Comparison of ENCODE assay signal across 14 cellular contexts in the genomic region with DNA sequence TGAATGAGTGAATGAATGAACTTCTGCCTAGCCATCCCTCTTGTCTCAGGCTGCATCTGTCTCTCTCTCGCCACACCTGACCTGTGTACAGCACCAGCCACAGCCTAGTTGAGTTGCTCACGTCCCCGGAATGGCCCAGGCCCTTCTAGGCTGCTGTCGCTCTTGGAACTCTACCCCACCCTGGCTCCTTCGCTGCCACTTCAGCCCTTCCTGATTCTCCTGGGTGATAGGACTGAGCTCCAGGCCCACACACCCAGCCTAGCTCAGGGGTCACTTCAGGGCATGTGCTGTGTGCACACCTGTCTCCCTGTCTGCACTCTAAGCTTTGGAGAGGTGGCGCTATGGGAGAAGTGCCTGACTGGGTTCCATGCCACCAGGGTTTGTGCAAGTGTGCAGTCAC.
DNase-seq lines count a peak whose midpoint lies in the region; ATAC-seq lines count a peak whose summit lies in the region.
"Had no signal": no experiment of that assay in that cellular context is flagged by ENCODE, and none has a peak within 500 bp of the region (broad histone marks: within the 10 kb centered on the region; RNA-seq: fewer than 3 reads in every experiment).

No MANE protein-coding gene starts in this region.

- no peak overlapping the region for H3K4me3 Mint-ChIP-seq in stimulated activated naive CD8-positive, alpha-beta T cell treated with anti-CD3 and anti-CD28 coated beads, Interleukin-15, amount 100 ng/mL, for 72 hours
- H3K4me3 Mint-ChIP-seq: CD8-positive, alpha-beta T cell had no signal

- DNase-seq in stimulated activated naive CD8-positive, alpha-beta T cell treated with anti-CD3 and anti-CD28 coated beads, Interleukin-15, amount 100 ng/mL, for 72 hours, result no peak
- no peak for DNase-seq in stimulated activated naive CD8-positive, alpha-beta T cell treated with anti-CD3 and anti-CD28 coated beads, Interleukin-15, Interleukin-2, amounts not matched to agents 100 U/mL and 50 U/mL, for 24 hours
- DNase-seq in NCI-H510A (lab: John Stamatoyannopoulos, UW) (peak; percentile 83), left colon (no peak), SK-N-DZ (ENCODE audit: low spot score) (no peak), NCI-H526 treated with DMSO at 0.1 percent for 48 hours (lab: John Stamatoyannopoulos, UW) (no peak)
- DNase-seq: BE2C; CD8-positive, alpha-beta T cell; H7; Kasumi-1; NCI-H1436; PC-9 had no signal

- no peaks in the 10 kb centered on the region for H3K27me3 Mint-ChIP-seq in stimulated activated naive CD8-positive, alpha-beta T cell treated with anti-CD3 and anti-CD28 coated beads, Interleukin-15, amount 100 ng/mL, for 72 hours

- peaks cover 0 to 11% of the 10 kb centered on the region in 2 donors for H3K9me3 Mint-ChIP-seq in stimulated activated naive CD8-positive, alpha-beta T cell treated with anti-CD3 and anti-CD28 coated beads, Interleukin-15, amount 100 ng/mL, for 72 hours
- H3K9me3 Mint-ChIP-seq: CD8-positive, alpha-beta T cell had no signal

- intact Hi-C loops in left colon (cut with DNase I, micrococcal nuclease), result no loop called here

- H3K27ac Mint-ChIP-seq in stimulated activated naive CD8-positive, alpha-beta T cell treated with anti-CD3 and anti-CD28 coated beads, Interleukin-15, amount 100 ng/mL, for 72 hours, result no peak overlapping the region
- H3K27ac Mint-ChIP-seq: CD8-positive, alpha-beta T cell had no signal

- peak; percentile 2 for ATAC-seq in stimulated activated naive CD8-positive, alpha-beta T cell treated with anti-CD3 and anti-CD28 coated beads, Interleukin-15, amount 100 ng/mL, for 72 hours
- ATAC-seq in stimulated activated naive CD8-positive, alpha-beta T cell treated with anti-CD3 and anti-CD28 coated beads, Interleukin-15, Interleukin-2, amounts not matched to agents 100 U/mL and 50 U/mL, for 24 hours, result no peak
- ATAC-seq in left colon, result peak; percentile 16
- no peak for ATAC-seq in HG02678 (IDR thresholded peaks at IDR 0.05; ENCODE audit: unreplicated experiment)
- ATAC-seq: CD8-positive, alpha-beta T cell; SK-N-SH treated with all-trans-retinoic acid at 6 μM for 48 hours had no signal

- no peaks in the 10 kb centered on the region for H3K4me1 Mint-ChIP-seq in stimulated activated naive CD8-positive, alpha-beta T cell treated with anti-CD3 and anti-CD28 coated beads, Interleukin-15, amount 100 ng/mL, for 72 hours

Comparison
In these comparisons a context has a peak if more than half of its experiments do, and no peak if none do; other contexts are left out.
1. ATAC-seq: peak in stimulated activated naive CD8-positive, alpha-beta T cell treated with anti-CD3 and anti-CD28 coated beads, Interleukin-15, amount 100 ng/mL, for 72 hours (single experiment) and left colon (single experiment); none in stimulated activated naive CD8-positive, alpha-beta T cell treated with anti-CD3 and anti-CD28 coated beads, Interleukin-15, Interleukin-2, amounts not matched to agents 100 U/mL and 50 U/mL, for 24 hours (single experiment) and HG02678 (single experiment).